ENCODE assay signal across 8 cellular contexts in genomic region chr15:57138260-57138895, GRCh38.
DNase-seq lines count a peak whose midpoint lies in the region; ATAC-seq and TF ChIP-seq lines count a peak whose summit lies in the region.

No MANE protein-coding gene starts in this region.

- no peak for ATAC-seq in HG03159 (IDR thresholded peaks at IDR 0.05; ENCODE audit: unreplicated experiment)

- no peak overlapping the region for H3K9ac ChIP-seq in neural cell (ENCODE audit: low read length)

- H4K20me1 ChIP-seq in neural cell (ENCODE audit: insufficient read depth) = no peaks in the 10 kb centered on the region

- peak; percentile 48 for TF ChIP-seq RAD21 in neural cell (conservative IDR thresholded peaks at IDR 0.05)

- intact Hi-C loops in esophagus muscularis mucosa (cut with DNase I) = loop anchor here (5.0 kb wide), 1 partner anchor 221 kb away; the partner anchor contains the start of gene TCF12

- no peaks in the 10 kb centered on the region for H3K36me3 ChIP-seq in HEK293 (ENCODE audit: control insufficient read depth in 2 of 2, insufficient read depth in 1 of 2, low read length in 2 of 2)
- no peaks in the 10 kb centered on the region for H3K36me3 ChIP-seq in esophagus muscularis mucosa
- no peaks in the 10 kb centered on the region for H3K36me3 ChIP-seq in neural cell (ENCODE audit: insufficient read depth, low read length)

- no peak for TF ChIP-seq EP300 in esophagus muscularis mucosa (IDR thresholded peaks at IDR 0.05)
- TF ChIP-seq EP300 in neural cell (conservative IDR thresholded peaks at IDR 0.05; ENCODE audit: poor library complexity, severe bottlenecking) = no peak

- no peak overlapping the region for H2AFZ ChIP-seq in neural cell (ENCODE audit: low read depth, low read length)

- 63% methylated on average over 4 of the region's 4 CpGs for WGBS in esophagus muscularis mucosa

- H3K4me1 ChIP-seq in HEK293 (ENCODE audit: control insufficient read depth, insufficient read depth, low read length) (no peaks in the 10 kb centered on the region; the same call in 1 of the 2 replicates), esophagus muscularis mucosa (peaks cover 15 to 39% (median 36%) of the 10 kb centered on the region in 4 donors)

- H3K27ac ChIP-seq in C4-2B (no peak overlapping the region), HEK293 (ENCODE audit: extremely low read depth, low read depth, low read length) (no peak overlapping the region), esophagus muscularis mucosa (replicated peaks in 1 of 4) (no peak overlapping the region), neural cell (ENCODE audit: low read length) (no peak overlapping the region)

- no peak overlapping the region for H3K4me3 ChIP-seq in HEK293 (ENCODE audit: low read depth, low read length)
- no peak overlapping the region for H3K4me3 ChIP-seq in esophagus muscularis mucosa
- H3K4me3 ChIP-seq in neural cell (ENCODE audit: low read length) = no peak overlapping the region

- TF ChIP-seq POLR2A in esophagus muscularis mucosa (IDR thresholded peaks at IDR 0.05; ENCODE audit: low read depth) = no peak

- no peaks in the 10 kb centered on the region for H3K9me2 ChIP-seq in neural cell (ENCODE audit: insufficient read depth, low read length)

- DNase-seq in RKO (ENCODE audit: low spot score) = peak; percentile 73
- DNase-seq in esophagus muscularis mucosa (ENCODE audit: extremely low spot score) = no peak
- no peak for DNase-seq in epidermal melanocyte (ENCODE audit: insufficient read length, low spot score)
- DNase-seq in T-helper 9 cell = no peak

- no peaks in the 10 kb centered on the region for H3K9me3 ChIP-seq in HEK293 (ENCODE audit: control insufficient read depth, insufficient read depth, low read depth, low read length)
- H3K9me3 ChIP-seq in esophagus muscularis mucosa = no peaks in the 10 kb centered on the region
- H3K9me3 ChIP-seq in neural cell (ENCODE audit: low read length) = no peaks in the 10 kb centered on the region

- no peaks in the 10 kb centered on the region for H3F3A ChIP-seq in neural cell (ENCODE audit: insufficient read depth, low read length, poor library complexity, severe bottlenecking)

- CTCF ChIA-PET in HEK293 (lab: Yijun Ruan, JAX) = interaction anchor here (0.6 to 1.7 kb wide), 15 partner anchors 9 to 663 kb away, joined by 3 to 7 read pairs (median 3); partner anchors contain the start of gene TCF12

- POLR2A ChIA-PET in HEK293 (lab: Yijun Ruan, JAX) = no interaction called here

- H3K27me3 ChIP-seq in esophagus muscularis mucosa (no peaks in the 10 kb centered on the region), neural cell (ENCODE audit: insufficient read depth, low read depth, low read length) (no peaks in the 10 kb centered on the region)

- no peaks in the 10 kb centered on the region for H3K79me2 ChIP-seq in neural cell (replicated peaks; ENCODE audit: insufficient read depth, low read length)

- peak; percentile 96 for TF ChIP-seq CTCF in C4-2B (conservative IDR thresholded peaks at IDR 0.05)
- TF ChIP-seq CTCF in HEK293 (tag by site-specific recombination; IDR thresholded peaks at IDR 0.05) = 0 out of 2 replicates have a peak, but pooled peaks have one; percentile 8
- TF ChIP-seq CTCF in esophagus muscularis mucosa (IDR thresholded peaks at IDR 0.05) = peak; percentile 69 to 86 (median 73)
- peak; percentile 67 for TF ChIP-seq CTCF in neural cell (IDR thresholded peaks at IDR 0.05; ENCODE audit: poor library complexity, severe bottlenecking)

- H3K4me2 ChIP-seq in neural cell (ENCODE audit: low read length) = no peak overlapping the region

TF ChIP-seq in HEK293, 187 proteins besides CTCF, POLR2A, EP300 and RAD21:
- TF ChIP-seq HOXA7 (CRISPR knock-in tag; IDR thresholded peaks at IDR 0.05; ENCODE audit: borderline replicate concordance) (no peak), ZNF341 (tag by site-specific recombination; IDR thresholded peaks at IDR 0.05; ENCODE audit: low read depth) (peak; percentile 27; the same call in 1 of the 2 replicates)

TF ChIP-seq in neural cell, 6 proteins besides CTCF, POLR2A, EP300 and RAD21:
- TF ChIP-seq TAF1 (IDR thresholded peaks at IDR 0.05; ENCODE audit: low read depth) (no peak), POLR2AphosphoS5 (IDR thresholded peaks at IDR 0.05) (no peak), SMC3 (conservative IDR thresholded peaks at IDR 0.05; ENCODE audit: poor library complexity) (no peak), EZH2 (IDR thresholded peaks at IDR 0.05; ENCODE audit: borderline replicate concordance, insufficient read depth, low read length, poor library complexity, severe bottlenecking) (no peak), REST (IDR thresholded peaks at IDR 0.05; ENCODE audit: borderline replicate concordance) (no peak), MXI1 (conservative IDR thresholded peaks at IDR 0.05; ENCODE audit: poor library complexity, severe bottlenecking) (no peak)
TF ChIP-seq in neural cell: peak in this region for 0.

Comparison
In these comparisons a context has a peak if more than half of its experiments do, and no peak if none do; other contexts are left out.
1. CTCF ChIP-seq: peak in every context shown above with its lines; median percentile 96 in C4-2B; 73 in esophagus muscularis mucosa; 67 in neural cell; 8 in HEK293.